Comparison of ENCODE assay signal across 1 cellular context in genomic region chr9:2017209-2017458, GRCh38.
TF ChIP-seq lines count a peak whose summit lies in the region.

No MANE protein-coding gene starts in this region.

TF ChIP-seq in neural cell, 6 proteins besides CTCF, POLR2A, EP300 and RAD21 (continued from another document):
- TF ChIP-seq REST (IDR thresholded peaks at IDR 0.05; ENCODE audit: borderline replicate concordance) (no peak), MXI1 (conservative IDR thresholded peaks at IDR 0.05; ENCODE audit: poor library complexity, severe bottlenecking) (no peak), POLR2AphosphoS5 (IDR thresholded peaks at IDR 0.05) (peak; percentile 69), TAF1 (IDR thresholded peaks at IDR 0.05; ENCODE audit: low read depth) (peak; percentile 25), SMC3 (conservative IDR thresholded peaks at IDR 0.05; ENCODE audit: poor library complexity) (no peak)
TF ChIP-seq in neural cell: peak in this region for 2.
